Comparison of ENCODE assay signal across 21 cellular contexts in genomic region chr1:66265268-66265667, GRCh38.
"Had no signal": no experiment of that assay in that cellular context is flagged by ENCODE, and none has a peak within 500 bp of the region (broad histone marks: within the 10 kb centered on the region; RNA-seq: fewer than 3 reads in every experiment).

No MANE protein-coding gene starts in this region.

- H3K4me1 ChIP-seq: body of pancreas had no signal

- H3K9me3 Mint-ChIP-seq: activated T-cell treated with anti-CD3 and anti-CD28 coated beads, Interleukin-2, amount 50 U/mL, for 72 hours; central memory CD8-positive, alpha-beta T cell; effector memory CD8-positive, alpha-beta T cell; naive thymus-derived CD8-positive, alpha-beta T cell; WTC11 had no signal

- DNase-seq: activated CD4-positive, alpha-beta T cell treated with anti-CD3 and anti-CD28 coated beads for 48 hours; activated CD8-positive, alpha-beta memory T cell treated with anti-CD3 and anti-CD28 coated beads, Interleukin-2, amount 50 U/mL, for 48 hours; activated gamma-delta T cell; activated T-cell treated with anti-CD3 and anti-CD28 coated beads, Interleukin-2, amount 50 U/mL, for 72 hours; amygdala; body of pancreas; effector memory CD8-positive, alpha-beta T cell; left cardiac atrium; mucosa of descending colon; naive thymus-derived CD8-positive, alpha-beta T cell; nucleus accumbens; posterior cingulate gyrus; small intestine; stimulated activated CD4-positive, alpha-beta T cell treated with anti-CD3 and anti-CD28 coated beads, Interleukin-4, amount 100 ng/mL, for 24 hours; stimulated activated naive CD8-positive, alpha-beta T cell treated with anti-CD3 and anti-CD28 coated beads, Interleukin-15, amount 100 ng/mL, for 72 hours; T-helper 2 cell had no signal

- H3K36me3 Mint-ChIP-seq: naive thymus-derived CD8-positive, alpha-beta T cell; WTC11 had no signal

- H3K27ac Mint-ChIP-seq: activated T-cell treated with anti-CD3 and anti-CD28 coated beads, Interleukin-2, amount 50 U/mL, for 72 hours; effector memory CD8-positive, alpha-beta T cell; WTC11 had no signal

- FAIRE-seq: small intestine had no signal

- H3K27me3 Mint-ChIP-seq: central memory CD8-positive, alpha-beta T cell; effector memory CD8-positive, alpha-beta T cell; naive thymus-derived CD8-positive, alpha-beta T cell; stimulated activated naive CD8-positive, alpha-beta T cell treated with anti-CD3 and anti-CD28 coated beads, Interleukin-15, amount 100 ng/mL, for 72 hours had no signal

- H3K4me3 ChIP-seq: body of pancreas, coronary artery, lung, mucosa of descending colon had no signal

- ATAC-seq: activated naive CD4-positive, alpha-beta T cell treated with anti-CD3 and anti-CD28 coated beads, Interleukin-2, amount 50 U/mL, for 72 hours; body of pancreas; left cardiac atrium; mucosa of descending colon; naive thymus-derived CD8-positive, alpha-beta T cell; WTC11 had no signal

- H3K27ac ChIP-seq: body of pancreas, coronary artery had no signal

- H3K27me3 ChIP-seq: body of pancreas had no signal

- H3K4me3 Mint-ChIP-seq: activated T-cell treated with anti-CD3 and anti-CD28 coated beads, Interleukin-2, amount 50 U/mL, for 72 hours; central memory CD8-positive, alpha-beta T cell; effector memory CD8-positive, alpha-beta T cell; naive thymus-derived CD8-positive, alpha-beta T cell; stimulated activated naive CD8-positive, alpha-beta T cell treated with anti-CD3 and anti-CD28 coated beads, Interleukin-15, amount 100 ng/mL, for 72 hours; WTC11 had no signal

- H3K9me3 ChIP-seq: body of pancreas, mucosa of descending colon had no signal
